ENCODE assay signal across 29 cellular contexts in the genomic region with DNA sequence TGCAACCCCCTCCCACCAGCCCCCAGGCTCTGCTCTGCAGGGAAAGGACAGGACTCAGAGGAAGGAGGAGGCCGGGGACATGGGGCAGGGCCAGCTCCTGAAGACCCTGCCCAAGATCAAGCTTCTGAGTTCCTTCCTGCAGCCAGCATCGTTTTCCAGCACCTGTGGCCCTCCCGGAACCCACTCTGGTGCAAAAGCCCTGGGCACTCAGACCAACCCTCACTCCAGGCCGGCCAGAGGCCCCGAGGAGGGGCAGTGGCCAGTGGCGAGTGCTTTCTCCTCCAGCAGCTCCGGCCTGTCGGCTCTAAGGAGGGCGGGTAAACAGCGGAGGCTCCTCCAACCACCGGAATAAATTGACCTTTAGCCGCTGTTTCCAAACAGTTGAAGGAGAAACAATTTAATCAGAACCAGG. TPM values are rescaled to one million over a fixed set of nuclear protein-coding genes. Genes with fewer than 3 reads are reported as not detected.
"Had no signal": no experiment of that assay in that cellular context is flagged by ENCODE, and none has a peak within 500 bp of the region (broad histone marks: within the 10 kb centered on the region; RNA-seq: fewer than 3 reads in every experiment).

No MANE protein-coding gene starts in this region.

- H3K27ac ChIP-seq: brain microvascular endothelial cell, esophagus muscularis mucosa, parathyroid adenoma, spleen, testis, uterus had no signal

- H3K36me3 ChIP-seq: brain microvascular endothelial cell, spleen, uterus had no signal

- H3K4me1 ChIP-seq: spleen, testis, uterus had no signal

- H3K9me3 ChIP-seq: esophagus muscularis mucosa, spleen, testis, uterus had no signal

- ATAC-seq: activated naive CD8-positive, alpha-beta T cell treated with anti-CD3 and anti-CD28 coated beads, Interleukin-2, amount 50 U/mL, for 24 hours had no signal

- H3K27ac Mint-ChIP-seq: activated CD4-positive, alpha-beta memory T cell treated with anti-CD3 and anti-CD28 coated beads, Interleukin-2, amount 10 ng/mL, durations not matched to agents 7 days and 5 days; activated CD4-positive, alpha-beta T cell treated with anti-CD3 and anti-CD28 coated beads, Interleukin-2, amount 10 ng/mL, durations not matched to agents 24 days and 14 days; activated naive CD8-positive, alpha-beta T cell treated with anti-CD3 and anti-CD28 coated beads, Interleukin-2, amount 50 U/mL, for 24 hours; activated T-helper 1 cell treated with anti-CD3 and anti-CD28 coated beads, Interleukin-12 subunit alpha, Interleukin-12 subunit beta, Interleukin-2, Interleukin-4 antibody, amounts not matched to agents 30 ng/mL and 10 ng/mL and 1 ng/mL, durations not matched to agents 14 hours and 24 hours and 36 hours; immature natural killer cell; nephron had no signal

- H3K4me3 Mint-ChIP-seq: activated CD4-positive, alpha-beta memory T cell treated with anti-CD3 and anti-CD28 coated beads, Interleukin-2, amount 10 ng/mL, durations not matched to agents 7 days and 5 days; activated CD4-positive, alpha-beta T cell treated with anti-CD3 and anti-CD28 coated beads, Interleukin-2, amount 10 ng/mL, durations not matched to agents 24 days and 14 days; activated naive CD8-positive, alpha-beta T cell treated with anti-CD3 and anti-CD28 coated beads, Interleukin-2, amount 50 U/mL, for 24 hours; activated T-helper 1 cell treated with anti-CD3 and anti-CD28 coated beads, Interleukin-12 subunit alpha, Interleukin-12 subunit beta, Interleukin-2, Interleukin-4 antibody, amounts not matched to agents 30 ng/mL and 10 ng/mL and 1 ng/mL, durations not matched to agents 14 hours and 24 hours and 36 hours; immature natural killer cell; nephron had no signal

- H3K36me3 Mint-ChIP-seq: immature natural killer cell had no signal

- H3K27me3 ChIP-seq: brain microvascular endothelial cell, testis, uterus had no signal

- H3K4me3 ChIP-seq: esophagus muscularis mucosa, spleen, testis, uterus had no signal

- DNase-seq: activated CD4-positive, alpha-beta memory T cell treated with anti-CD3 and anti-CD28 coated beads, Interleukin-2, amount 10 ng/mL, durations not matched to agents 7 days and 5 days; activated CD4-positive, alpha-beta T cell treated with anti-CD3 and anti-CD28 coated beads, Interleukin-2, amount 10 ng/mL, durations not matched to agents 24 days and 14 days; activated gamma-delta T cell; activated naive CD4-positive, alpha-beta T cell treated with anti-CD3 and anti-CD28 coated beads, Interleukin-2, amount 50 U/mL, for 16 hours; activated naive CD8-positive, alpha-beta T cell treated with anti-CD3 and anti-CD28 coated beads, Interleukin-2, amount 50 U/mL, for 24 hours; anterior cingulate cortex; brain microvascular endothelial cell; central memory CD4-positive, alpha-beta T cell; effector memory CD4-positive, alpha-beta T cell; immature natural killer cell; mesenchymal stem cell; nucleus accumbens; spleen; stimulated activated CD4-positive, alpha-beta T cell treated with anti-CD3 and anti-CD28 coated beads, Interleukin-4, amount 100 ng/mL, for 1 hour; stimulated activated naive CD4-positive, alpha-beta T cell; testis; trophoblast cell; uterus had no signal

- H3K27me3 Mint-ChIP-seq: activated CD4-positive, alpha-beta memory T cell treated with anti-CD3 and anti-CD28 coated beads, Interleukin-2, amount 10 ng/mL, durations not matched to agents 7 days and 5 days; activated CD4-positive, alpha-beta T cell treated with anti-CD3 and anti-CD28 coated beads, Interleukin-2, amount 10 ng/mL, durations not matched to agents 24 days and 14 days; activated naive CD8-positive, alpha-beta T cell treated with anti-CD3 and anti-CD28 coated beads, Interleukin-2, amount 50 U/mL, for 24 hours had no signal

- H3K4me1 Mint-ChIP-seq: activated CD4-positive, alpha-beta memory T cell treated with anti-CD3 and anti-CD28 coated beads, Interleukin-2, amount 10 ng/mL, durations not matched to agents 7 days and 5 days; activated CD4-positive, alpha-beta T cell treated with anti-CD3 and anti-CD28 coated beads, Interleukin-2, amount 10 ng/mL, durations not matched to agents 24 days and 14 days; activated naive CD8-positive, alpha-beta T cell treated with anti-CD3 and anti-CD28 coated beads, Interleukin-2, amount 50 U/mL, for 24 hours; immature natural killer cell had no signal

- H3K9me3 Mint-ChIP-seq: activated CD4-positive, alpha-beta memory T cell treated with anti-CD3 and anti-CD28 coated beads, Interleukin-2, amount 10 ng/mL, durations not matched to agents 7 days and 5 days; activated CD4-positive, alpha-beta T cell treated with anti-CD3 and anti-CD28 coated beads, Interleukin-2, amount 10 ng/mL, durations not matched to agents 24 days and 14 days; activated naive CD8-positive, alpha-beta T cell treated with anti-CD3 and anti-CD28 coated beads, Interleukin-2, amount 50 U/mL, for 24 hours; activated T-helper 1 cell treated with anti-CD3 and anti-CD28 coated beads, Interleukin-12 subunit alpha, Interleukin-12 subunit beta, Interleukin-2, Interleukin-4 antibody, amounts not matched to agents 30 ng/mL and 10 ng/mL and 1 ng/mL, durations not matched to agents 14 hours and 24 hours and 36 hours; immature natural killer cell; nephron had no signal

RNA-seq across cellular contexts. Expression of a gene that starts 10.9 kb away (rescaled TPM):
- total RNA-seq: activated CD4-positive, alpha-beta memory T cell treated with anti-CD3 and anti-CD28 coated beads, Interleukin-2, amount 10 ng/mL, durations not matched to agents 7 days and 5 days; fibroblast of villous mesenchyme; lower leg skin; mononuclear cell; myocyte; spleen had no signal

RNA-seq across cellular contexts. Expression of a gene that starts 14.2 kb away (rescaled TPM):
- total RNA-seq: activated CD4-positive, alpha-beta memory T cell treated with anti-CD3 and anti-CD28 coated beads, Interleukin-2, amount 10 ng/mL, durations not matched to agents 7 days and 5 days; activated CD4-positive, alpha-beta T cell treated with anti-CD3 and anti-CD28 coated beads, Interleukin-2, amount 10 ng/mL, durations not matched to agents 24 days and 14 days; activated T-helper 1 cell treated with anti-CD3 and anti-CD28 coated beads, Interleukin-12 subunit alpha, Interleukin-12 subunit beta, Interleukin-2, Interleukin-4 antibody, amounts not matched to agents 30 ng/mL and 10 ng/mL and 1 ng/mL, durations not matched to agents 14 hours and 24 hours and 36 hours; dermis microvascular lymphatic vessel endothelial cell; fibroblast of villous mesenchyme; glomerular endothelial cell; mononuclear cell; T-helper 2 cell treated with Interferon-gamma antibody and Interleukin-4, amounts not matched to agents 100 ng/mL and 5 ng/mL, for 36 hours had no signal
